1 cellular context compared by ENCODE assay signal in genomic region chr6:159788276-159788675, GRCh38.
TF ChIP-seq lines count a peak whose summit lies in the region.

No MANE protein-coding gene starts in this region.

TF ChIP-seq in HepG2, 621 proteins besides CTCF, POLR2A, EP300 and RAD21:
- TF ChIP-seq, protein P1, sequence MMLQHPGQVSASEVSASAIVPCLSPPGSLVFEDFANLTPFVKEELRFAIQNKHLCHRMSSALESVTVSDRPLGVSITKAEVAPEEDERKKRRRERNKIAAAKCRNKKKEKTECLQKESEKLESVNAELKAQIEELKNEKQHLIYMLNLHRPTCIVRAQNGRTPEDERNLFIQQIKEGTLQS (CRISPR knock-in tag; IDR thresholded peaks at IDR 0.05), result no peak
- TF ChIP-seq ZNF18 (CRISPR knock-in tag; IDR thresholded peaks at IDR 0.05; ENCODE audit: insufficient replicate concordance) (no peak), RBM22 (optimal IDR thresholded peaks at IDR 0.05; ENCODE audit: low read length) (no peak), ZNF781 (CRISPR knock-in tag; IDR thresholded peaks at IDR 0.05; ENCODE audit: borderline replicate concordance, not compliant biosample characterization) (peak; percentile 38), FOXO4 (CRISPR knock-in tag; conservative IDR thresholded peaks at IDR 0.05) (0 out of 2 replicates have a peak, but pooled peaks have one; percentile 15), TP53 (CRISPR knock-in tag; conservative IDR thresholded peaks at IDR 0.05) (0 out of 2 replicates have a peak, but pooled peaks have one; percentile 29), HNF1B (CRISPR knock-in tag; IDR thresholded peaks at IDR 0.05) (0 out of 2 replicates have a peak, but pooled peaks have one; percentile 3), ZNF552 (CRISPR knock-in tag; IDR thresholded peaks at IDR 0.05; ENCODE audit: borderline replicate concordance) (0 out of 2 replicates have a peak, but pooled peaks have one; percentile 1), TBP (CRISPR knock-in tag; IDR thresholded peaks at IDR 0.05) (0 out of 2 replicates have a peak, but pooled peaks have one; percentile 20), ARNTL (CRISPR knock-in tag; IDR thresholded peaks at IDR 0.05) (0 out of 2 replicates have a peak, but pooled peaks have one; percentile 6)
- TF ChIP-seq, protein P2, sequence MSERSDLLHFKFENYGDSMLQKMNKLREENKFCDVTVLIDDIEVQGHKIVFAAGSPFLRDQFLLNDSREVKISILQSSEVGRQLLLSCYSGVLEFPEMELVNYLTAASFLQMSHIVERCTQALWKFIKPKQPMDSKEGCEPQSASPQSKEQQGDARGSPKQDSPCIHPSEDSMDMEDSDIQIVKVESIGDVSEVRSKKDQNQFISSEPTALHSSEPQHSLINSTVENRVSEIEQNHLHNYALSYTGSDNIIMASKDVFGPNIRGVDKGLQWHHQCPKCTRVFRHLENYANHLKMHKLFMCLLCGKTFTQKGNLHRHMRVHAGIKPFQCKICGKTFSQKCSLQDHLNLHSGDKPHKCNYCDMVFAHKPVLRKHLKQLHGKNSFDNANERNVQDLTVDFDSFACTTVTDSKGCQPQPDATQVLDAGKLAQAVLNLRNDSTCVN (CRISPR knock-in tag; IDR thresholded peaks at IDR 0.05; ENCODE audit: borderline replicate concordance), result 0 out of 2 replicates have a peak, but pooled peaks have one; percentile 8
- TF ChIP-seq, protein P3, sequence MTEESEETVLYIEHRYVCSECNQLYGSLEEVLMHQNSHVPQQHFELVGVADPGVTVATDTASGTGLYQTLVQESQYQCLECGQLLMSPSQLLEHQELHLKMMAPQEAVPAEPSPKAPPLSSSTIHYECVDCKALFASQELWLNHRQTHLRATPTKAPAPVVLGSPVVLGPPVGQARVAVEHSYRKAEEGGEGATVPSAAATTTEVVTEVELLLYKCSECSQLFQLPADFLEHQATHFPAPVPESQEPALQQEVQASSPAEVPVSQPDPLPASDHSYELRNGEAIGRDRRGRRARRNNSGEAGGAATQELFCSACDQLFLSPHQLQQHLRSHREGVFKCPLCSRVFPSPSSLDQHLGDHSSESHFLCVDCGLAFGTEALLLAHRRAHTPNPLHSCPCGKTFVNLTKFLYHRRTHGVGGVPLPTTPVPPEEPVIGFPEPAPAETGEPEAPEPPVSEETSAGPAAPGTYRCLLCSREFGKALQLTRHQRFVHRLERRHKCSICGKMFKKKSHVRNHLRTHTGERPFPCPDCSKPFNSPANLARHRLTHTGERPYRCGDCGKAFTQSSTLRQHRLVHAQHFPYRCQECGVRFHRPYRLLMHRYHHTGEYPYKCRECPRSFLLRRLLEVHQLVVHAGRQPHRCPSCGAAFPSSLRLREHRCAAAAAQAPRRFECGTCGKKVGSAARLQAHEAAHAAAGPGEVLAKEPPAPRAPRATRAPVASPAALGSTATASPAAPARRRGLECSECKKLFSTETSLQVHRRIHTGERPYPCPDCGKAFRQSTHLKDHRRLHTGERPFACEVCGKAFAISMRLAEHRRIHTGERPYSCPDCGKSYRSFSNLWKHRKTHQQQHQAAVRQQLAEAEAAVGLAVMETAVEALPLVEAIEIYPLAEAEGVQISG (CRISPR knock-in tag; IDR thresholded peaks at IDR 0.05), result no peak
TF ChIP-seq in HepG2: peak in this region for 8.
